Comparison of ENCODE assay signal across 18 cellular contexts in genomic region chr2:101775636-101776035, GRCh38.
DNase-seq lines count a peak whose midpoint lies in the region; ATAC-seq and TF ChIP-seq lines count a peak whose summit lies in the region.
"Had no signal": no experiment of that assay in that cellular context is flagged by ENCODE, and none has a peak within 500 bp of the region (broad histone marks: within the 10 kb centered on the region; RNA-seq: fewer than 3 reads in every experiment).

No MANE protein-coding gene starts in this region.

- H3K4me3 ChIP-seq in Karpas-422 (ENCODE audit: low read length) (no peak overlapping the region), hepatocyte (no peak overlapping the region), trophoblast cell (ENCODE audit: low read depth, low read length) (no peak overlapping the region), WERI-Rb-1 (ENCODE audit: low read depth, low read length) (no peak overlapping the region), left ventricle myocardium inferior (no peak overlapping the region), gastrocnemius medialis (no peak overlapping the region)
- H3K4me3 ChIP-seq: ovary, SK-N-MC, transverse colon had no signal

- H3K27me3 ChIP-seq in CD4-positive, alpha-beta T cell (ENCODE audit: control insufficient read depth, insufficient read depth, low read length): no peaks in the 10 kb centered on the region
- no peaks in the 10 kb centered on the region for H3K27me3 ChIP-seq in Karpas-422 (ENCODE audit: low read length)
- no peaks in the 10 kb centered on the region for H3K27me3 ChIP-seq in hepatocyte
- H3K27me3 ChIP-seq in trophoblast cell (ENCODE audit: insufficient read depth, low read length): no peaks in the 10 kb centered on the region
- no peaks in the 10 kb centered on the region for H3K27me3 ChIP-seq in WERI-Rb-1 (ENCODE audit: insufficient read depth, low read depth, severe bottlenecking)
- H3K27me3 ChIP-seq in left ventricle myocardium inferior (ENCODE audit: low read depth): no peaks in the 10 kb centered on the region
- H3K27me3 ChIP-seq in gastrocnemius medialis: no peaks in the 10 kb centered on the region
- H3K27me3 ChIP-seq: ovary, transverse colon had no signal

- CTCF ChIA-PET in CD4-positive, alpha-beta T cell (lab: Charles Lee): no interaction called here

- H2BK5ac ChIP-seq in trophoblast cell (ENCODE audit: low read depth, low read length, poor library complexity): no peak overlapping the region

- in situ Hi-C loops in gastrocnemius medialis (cut with MboI; ENCODE audit: low sequenced_read_pairs in 4 of 4): no loop called here

- H3K9me2 ChIP-seq in Karpas-422 (replicated peaks; ENCODE audit: insufficient read depth, low read length) (no peaks in the 10 kb centered on the region), hepatocyte (replicated peaks; ENCODE audit: insufficient read depth) (no peaks in the 10 kb centered on the region)

- H3K27ac Mint-ChIP-seq in CD4-positive, alpha-beta T cell: peak overlapping the region; percentile 27
- H3K27ac Mint-ChIP-seq: activated naive CD4-positive, alpha-beta T cell treated with anti-CD3 and anti-CD28 coated beads, Interleukin-2, amount 50 U/mL, for 24 hours; effector memory CD8-positive, alpha-beta T cell had no signal

- peak overlapping the region; percentile 29 for H2AK5ac ChIP-seq in trophoblast cell (ENCODE audit: low read length)

- H3K9me3 Mint-ChIP-seq in CD4-positive, alpha-beta T cell: no peaks in the 10 kb centered on the region
- H3K9me3 Mint-ChIP-seq: activated naive CD4-positive, alpha-beta T cell treated with anti-CD3 and anti-CD28 coated beads, Interleukin-2, amount 50 U/mL, for 24 hours; effector memory CD8-positive, alpha-beta T cell had no signal

- no peak for ATAC-seq in CD4-positive, alpha-beta T cell (ENCODE audit: poor library complexity)
- no peak for ATAC-seq in gastrocnemius medialis
- ATAC-seq: effector memory CD8-positive, alpha-beta T cell had no signal

- H3K4me3 Mint-ChIP-seq in CD4-positive, alpha-beta T cell: peak overlapping the region; percentile 12
- H3K4me3 Mint-ChIP-seq: activated naive CD4-positive, alpha-beta T cell treated with anti-CD3 and anti-CD28 coated beads, Interleukin-2, amount 50 U/mL, for 24 hours; effector memory CD8-positive, alpha-beta T cell had no signal

- H4K8ac ChIP-seq in trophoblast cell (ENCODE audit: low read depth, low read length): no peak overlapping the region

- H3K14ac ChIP-seq in trophoblast cell (ENCODE audit: low read length): no peak overlapping the region

- H4K20me1 ChIP-seq in Karpas-422 (ENCODE audit: insufficient read depth, low read depth, low read length) (0 out of 2 replicates have a peak, but pooled peaks cover 4% of the 10 kb centered on the region), hepatocyte (ENCODE audit: insufficient read depth, poor library complexity, severe bottlenecking) (peaks cover 74% of the 10 kb centered on the region)

- H3K4me1 ChIP-seq in Karpas-422 (ENCODE audit: low read length): no peaks in the 10 kb centered on the region
- peaks cover 27% of the 10 kb centered on the region for H3K4me1 ChIP-seq in hepatocyte (ENCODE audit: insufficient read depth)
- peaks cover 27 to 32% of the 10 kb centered on the region in 2 experiments for H3K4me1 ChIP-seq in trophoblast cell (ENCODE audit: control insufficient read depth in 1 of 2, insufficient read depth in 2 of 2, low read length in 2 of 2)
- H3K4me1 ChIP-seq in left ventricle myocardium inferior: peaks cover 100% of the 10 kb centered on the region
- peaks cover 58 to 68% of the 10 kb centered on the region in 2 donors for H3K4me1 ChIP-seq in gastrocnemius medialis

- no peak overlapping the region for H3K23ac ChIP-seq in trophoblast cell (ENCODE audit: low read length)

- DNase-seq in CD4-positive, alpha-beta T cell: no peak
- DNase-seq in Karpas-422 (peak; percentile 4), hepatocyte (ENCODE audit: low spot score) (no peak), trophoblast cell (no peak), WERI-Rb-1 (no peak), globus pallidus (ENCODE audit: low spot score) (no peak), left ventricle myocardium inferior (no peak), gastrocnemius medialis (no peak)
- DNase-seq: activated CD4-positive, CD25-positive, alpha-beta regulatory T cell treated with anti-CD3 and anti-CD28 coated beads, Interleukin-2, amount 50 U/mL, for 72 hours; activated CD8-positive, alpha-beta memory T cell treated with anti-CD3 and anti-CD28 coated beads for 24 hours; effector memory CD8-positive, alpha-beta T cell; Kasumi-1; NCI-H1092; NCI-H510A; ovary; transverse colon had no signal

- peaks cover 94% of the 10 kb centered on the region for H3K4me1 Mint-ChIP-seq in CD4-positive, alpha-beta T cell (ENCODE audit: low read depth)

- no peaks in the 10 kb centered on the region for H3K9me3 ChIP-seq in CD4-positive, alpha-beta T cell (ENCODE audit: control insufficient read depth, low read length)
- H3K9me3 ChIP-seq in Karpas-422 (ENCODE audit: low read length) (no peaks in the 10 kb centered on the region), hepatocyte (ENCODE audit: low read depth) (no peaks in the 10 kb centered on the region), trophoblast cell (ENCODE audit: insufficient read depth, low read depth, low read length) (no peaks in the 10 kb centered on the region), WERI-Rb-1 (ENCODE audit: severe bottlenecking) (no peaks in the 10 kb centered on the region), left ventricle myocardium inferior (replicated peaks) (no peaks in the 10 kb centered on the region), gastrocnemius medialis (no peaks in the 10 kb centered on the region)
- H3K9me3 ChIP-seq: ovary, transverse colon had no signal

- H3K79me2 ChIP-seq in Karpas-422 (ENCODE audit: low read length): no peaks in the 10 kb centered on the region
- peaks cover 100% of the 10 kb centered on the region for H3K79me2 ChIP-seq in hepatocyte
- peaks cover 26% of the 10 kb centered on the region for H3K79me2 ChIP-seq in trophoblast cell (ENCODE audit: control insufficient read depth, insufficient read depth, low read length, poor library complexity)

- intact Hi-C loops in CD4-positive, alpha-beta T cell (cut with DNase I, micrococcal nuclease): loop anchor here in 1 of 2 experiments (5.0 kb wide), 1 partner anchor 42 kb away; no protein-coding TSS in a partner anchor
- intact Hi-C loops in left ventricle myocardium inferior (cut with micrococcal nuclease): loop anchor here (10.0 kb wide), 1 partner anchor 49 kb away; no protein-coding TSS in a partner anchor
- intact Hi-C loops in gastrocnemius medialis (cut with DNase I; ENCODE audit: low total_unique reads): no loop called here

- H3K18ac ChIP-seq in trophoblast cell (ENCODE audit: low read length): peak overlapping the region; percentile 61

- H2BK12ac ChIP-seq in trophoblast cell (ENCODE audit: low read length): peak overlapping the region; percentile 73

- no peaks in the 10 kb centered on the region for H3K27me3 Mint-ChIP-seq in CD4-positive, alpha-beta T cell
- H3K27me3 Mint-ChIP-seq: activated naive CD4-positive, alpha-beta T cell treated with anti-CD3 and anti-CD28 coated beads, Interleukin-2, amount 50 U/mL, for 24 hours; effector memory CD8-positive, alpha-beta T cell had no signal

- no peak overlapping the region for H2AFZ ChIP-seq in Karpas-422 (ENCODE audit: low read length)
- H2AFZ ChIP-seq in hepatocyte: no peak overlapping the region
- peak overlapping the region; percentile 75 for H2AFZ ChIP-seq in trophoblast cell (ENCODE audit: insufficient read depth, low read length, poor library complexity)

- TF ChIP-seq POLR2A in gastrocnemius medialis (IDR thresholded peaks at IDR 0.05): no peak

- H3K9ac ChIP-seq in Karpas-422 (ENCODE audit: low read length): no peak overlapping the region
- H3K9ac ChIP-seq in trophoblast cell (ENCODE audit: low read length): no peak overlapping the region

- H3K4ac ChIP-seq in trophoblast cell (ENCODE audit: low read depth, low read length): peak overlapping the region; percentile 84

- no peak overlapping the region for H4K12ac ChIP-seq in trophoblast cell (ENCODE audit: low read depth, low read length)

- peaks cover 4% of the 10 kb centered on the region for H3K79me1 ChIP-seq in trophoblast cell (ENCODE audit: low read length)

- POLR2A ChIA-PET in CD4-positive, alpha-beta T cell (lab: Charles Lee): no interaction called here

- no peaks in the 10 kb centered on the region for H3K36me3 Mint-ChIP-seq in CD4-positive, alpha-beta T cell (ENCODE audit: low read depth)
- H3K36me3 Mint-ChIP-seq: activated naive CD4-positive, alpha-beta T cell treated with anti-CD3 and anti-CD28 coated beads, Interleukin-2, amount 50 U/mL, for 24 hours had no signal

- H3K36me3 ChIP-seq in Karpas-422 (ENCODE audit: insufficient read depth, low read length): no peaks in the 10 kb centered on the region
- no peaks in the 10 kb centered on the region for H3K36me3 ChIP-seq in hepatocyte (replicated peaks; ENCODE audit: insufficient read depth, low read depth)
- H3K36me3 ChIP-seq in trophoblast cell (ENCODE audit: control insufficient read depth in 1 of 2, insufficient read depth in 2 of 2, low read length in 2 of 2): no peaks in the 10 kb centered on the region
- H3K36me3 ChIP-seq in WERI-Rb-1: no peaks in the 10 kb centered on the region
- H3K36me3 ChIP-seq in left ventricle myocardium inferior: no peaks in the 10 kb centered on the region
- H3K36me3 ChIP-seq in gastrocnemius medialis: no peaks in the 10 kb centered on the region
- H3K36me3 ChIP-seq: ovary, transverse colon had no signal

- TF ChIP-seq CTCF in CD4-positive, alpha-beta T cell (IDR thresholded peaks at IDR 0.05): no peak
- no peak for TF ChIP-seq CTCF in hepatocyte (IDR thresholded peaks at IDR 0.05; ENCODE audit: poor library complexity)
- TF ChIP-seq CTCF in WERI-Rb-1 (IDR thresholded peaks at IDR 0.05; ENCODE audit: low read depth, low read length): no peak
- no peak for TF ChIP-seq CTCF in left ventricle myocardium inferior (IDR thresholded peaks at IDR 0.05; ENCODE audit: borderline replicate concordance)
- no peak for TF ChIP-seq CTCF in gastrocnemius medialis (IDR thresholded peaks at IDR 0.05 in 4 of 5, conservative IDR thresholded peaks at IDR 0.05 in 1 of 5)

- no peak overlapping the region for H3K27ac ChIP-seq in CD4-positive, alpha-beta T cell (ENCODE audit: low read depth, low read length)
- H3K27ac ChIP-seq in Karpas-422 (ENCODE audit: low read length) (no peak overlapping the region), hepatocyte (peak overlapping the region; percentile 1), trophoblast cell (ENCODE audit: low read depth, low read length) (no peak overlapping the region), WERI-Rb-1 (no peak overlapping the region), left ventricle myocardium inferior (replicated peaks) (no peak overlapping the region), gastrocnemius medialis (no peak overlapping the region)
- H3K27ac ChIP-seq: ovary, SK-N-MC, transverse colon had no signal

- H2BK120ac ChIP-seq in trophoblast cell (ENCODE audit: insufficient read depth, low read length, poor library complexity): no peak overlapping the region

- WGBS in hepatocyte (ENCODE audit: low lambda C conversion rate, missing lambda C conversion rate): 88% methylated on average over 8 of the region's 8 CpGs
- no CpG with 5 or more reads among the region's 8 CpGs for WGBS in trophoblast cell (ENCODE audit: extremely low coverage, insufficient coverage, insufficient read length)

- H3K4me2 ChIP-seq in Karpas-422 (ENCODE audit: low read depth, low read length, poor library complexity, severe bottlenecking) (no peak overlapping the region), hepatocyte (no peak overlapping the region), trophoblast cell (ENCODE audit: low read length) (no peak overlapping the region)

- H4K91ac ChIP-seq in trophoblast cell (ENCODE audit: low read depth, low read length): no peak overlapping the region
